28 cellular contexts compared by ENCODE assay signal in the genomic region with DNA sequence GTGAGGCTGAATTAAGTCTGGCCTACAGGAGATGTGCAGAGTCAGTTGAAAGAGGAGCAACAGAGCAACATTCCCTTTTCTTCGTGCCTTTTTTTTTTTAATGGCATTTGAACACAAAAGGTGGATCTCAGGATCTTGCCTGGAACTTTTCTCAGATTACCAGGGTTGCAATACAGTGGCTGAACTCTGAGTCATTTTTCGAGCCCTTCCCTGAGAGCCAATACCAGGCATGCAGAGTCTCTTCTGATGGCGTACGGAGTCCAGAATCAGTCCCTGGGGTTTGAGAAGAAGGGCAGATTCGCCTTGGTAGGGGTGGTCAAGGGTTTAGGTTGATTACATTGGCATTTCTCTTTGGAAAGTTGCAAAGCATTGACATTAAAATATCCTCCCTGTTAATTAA.
"Had no signal": no experiment of that assay in that cellular context is flagged by ENCODE, and none has a peak within 500 bp of the region (broad histone marks: within the 10 kb centered on the region; RNA-seq: fewer than 3 reads in every experiment).

No MANE protein-coding gene starts in this region.

- H3K4me3 Mint-ChIP-seq: central memory CD8-positive, alpha-beta T cell; naive B cell; nephron progenitor cell; stimulated activated memory B cell treated with anti-CD40 and anti-IgM and Interleukin-4, amounts not matched to agents 10 μg/mL and 1 μg/mL and 100 μg/mL, for 72 hours had no signal

- H2AFZ ChIP-seq: hepatocyte, parathyroid adenoma had no signal

- H3K9me3 ChIP-seq: colonic mucosa, sigmoid colon, testis, upper lobe of right lung, uterus had no signal

- H3K27ac ChIP-seq: colonic mucosa, esophagus muscularis mucosa, foreskin keratinocyte, gastroesophageal sphincter, heart left ventricle, hepatocyte, lower lobe of right lung, parathyroid adenoma, right atrium auricular region, sigmoid colon, spleen, testis, tibial artery, upper lobe of right lung, uterus had no signal

- H3K27me3 Mint-ChIP-seq: central memory CD8-positive, alpha-beta T cell; naive B cell; stimulated activated memory B cell treated with anti-CD40 and anti-IgM and Interleukin-4, amounts not matched to agents 10 μg/mL and 1 μg/mL and 100 μg/mL, for 72 hours had no signal

- H3K36me3 ChIP-seq: colonic mucosa, esophagus muscularis mucosa, gastroesophageal sphincter, heart left ventricle, lower lobe of right lung, right atrium auricular region, sigmoid colon, spleen, tibial artery, upper lobe of right lung, uterus had no signal

- H3K4me3 ChIP-seq: colonic mucosa, esophagus muscularis mucosa, gastroesophageal sphincter, heart left ventricle, hepatocyte, lower lobe of right lung, right atrium auricular region, sigmoid colon, spleen, testis, tibial artery, upper lobe of right lung, uterus had no signal

- DNase-seq: colonic mucosa; dermis blood vessel endothelial cell; effector memory CD4-positive, alpha-beta T cell; heart left ventricle; left cardiac atrium; left ventricle myocardium superior; lower lobe of right lung; naive B cell; sigmoid colon; spleen; stimulated activated CD4-positive, alpha-beta T cell treated with anti-CD3 and anti-CD28 coated beads, Interleukin-4, amount 100 ng/mL, for 4 hours; stimulated activated naive CD8-positive, alpha-beta T cell treated with anti-CD3 and anti-CD28 coated beads, Interleukin-15, Interleukin-2, amounts not matched to agents 100 U/mL and 50 U/mL, for 24 hours; substantia nigra; testis; tibial artery; upper lobe of right lung; uterus had no signal

- H3K4me1 Mint-ChIP-seq: central memory CD8-positive, alpha-beta T cell; naive B cell; stimulated activated memory B cell treated with anti-CD40 and anti-IgM and Interleukin-4, amounts not matched to agents 10 μg/mL and 1 μg/mL and 100 μg/mL, for 72 hours had no signal

- H3K36me3 Mint-ChIP-seq: naive B cell; stimulated activated memory B cell treated with anti-CD40 and anti-IgM and Interleukin-4, amounts not matched to agents 10 μg/mL and 1 μg/mL and 100 μg/mL, for 72 hours had no signal

- H3K9me3 Mint-ChIP-seq: central memory CD8-positive, alpha-beta T cell; stimulated activated memory B cell treated with anti-CD40 and anti-IgM and Interleukin-4, amounts not matched to agents 10 μg/mL and 1 μg/mL and 100 μg/mL, for 72 hours had no signal

- H3K4me1 ChIP-seq: colonic mucosa, esophagus muscularis mucosa, foreskin keratinocyte, heart left ventricle, lower lobe of right lung, parathyroid adenoma, right atrium auricular region, spleen, testis, tibial artery, upper lobe of right lung, uterus had no signal

- H3K27ac Mint-ChIP-seq: naive B cell; progenitor cell of endocrine pancreas; stimulated activated memory B cell treated with anti-CD40 and anti-IgM and Interleukin-4, amounts not matched to agents 10 μg/mL and 1 μg/mL and 100 μg/mL, for 72 hours had no signal

- ATAC-seq: foreskin keratinocyte; gastroesophageal sphincter; heart left ventricle; left cardiac atrium; lower lobe of right lung; stimulated activated memory B cell treated with anti-CD40 and anti-IgM and Interleukin-4, amounts not matched to agents 10 μg/mL and 1 μg/mL and 100 μg/mL, for 72 hours; stimulated activated naive CD8-positive, alpha-beta T cell treated with anti-CD3 and anti-CD28 coated beads, Interleukin-15, Interleukin-2, amounts not matched to agents 100 U/mL and 50 U/mL, for 24 hours; upper lobe of right lung had no signal

- H3K4me2 ChIP-seq: hepatocyte had no signal

- FAIRE-seq: endothelial cell of umbilical vein had no signal

- H3K27me3 ChIP-seq: colonic mucosa, esophagus muscularis mucosa, foreskin keratinocyte, gastroesophageal sphincter, hepatocyte, right atrium auricular region, sigmoid colon, spleen, testis, tibial artery, upper lobe of right lung, uterus had no signal

- H3K79me2 ChIP-seq: hepatocyte, parathyroid adenoma had no signal

- H3K9ac ChIP-seq: parathyroid adenoma had no signal
